ENCODE assay signal across 8 cellular contexts in genomic region chr11:6612008-6612815, GRCh38. TPM values are rescaled to one million over a fixed set of nuclear protein-coding genes. Genes with fewer than 3 reads are reported as not detected.
DNase-seq lines count a peak whose midpoint lies in the region; ATAC-seq and TF ChIP-seq lines count a peak whose summit lies in the region.

Gene TAF10, minus strand, starts transcription at chr11:6612216. Its CDS starts 27 bp downstream, at chr11:6612189.

- WGBS in ectodermal cell, 2 experiments: 0% methylated on average over 74 of the region's 74 CpGs
- 0 to 1% methylated on average over 46 to 74 of the region's 74 CpGs for WGBS in lung, 2 donors

- H3K4me1 ChIP-seq in ectodermal cell (ENCODE audit: control insufficient read depth, insufficient read depth, low read length): peaks cover 5% of the 10 kb centered on the region
- H3K4me1 ChIP-seq in lung (ENCODE audit: control insufficient read depth in 2 of 2, insufficient read depth in 2 of 2, low read length in 2 of 2): peaks cover 0 to 18% of the 10 kb centered on the region in 2 donors

- H3K9me3 ChIP-seq in ectodermal cell (ENCODE audit: control insufficient read depth, low read length) (no peaks in the 10 kb centered on the region), lung (ENCODE audit: control insufficient read depth in 2 of 2, insufficient read depth in 1 of 2, low read length in 1 of 2) (no peaks in the 10 kb centered on the region)

- no peak for TF ChIP-seq CTCF in lung (IDR thresholded peaks at IDR 0.05; ENCODE audit: control extremely low read depth, extremely low read depth)

- H3K36me3 ChIP-seq in ectodermal cell (ENCODE audit: control insufficient read depth, insufficient read depth, low read length) (peaks cover 32% of the 10 kb centered on the region), lung (ENCODE audit: control insufficient read depth in 2 of 2, insufficient read depth in 2 of 2, low read length in 2 of 2) (peaks cover 14 to 58% of the 10 kb centered on the region in 2 donors)

- ATAC-seq in GM19468 (IDR thresholded peaks at IDR 0.05; ENCODE audit: extremely low read depth, unreplicated experiment): peak; percentile 71
- peak; percentile 95 for ATAC-seq in lung (ENCODE audit: insufficient read depth, low FRiP score)

- peak within 1 kb of the TSS; percentile 81 for H3K4me3 ChIP-seq in ectodermal cell (ENCODE audit: insufficient read depth, low read depth, low read length)
- H3K4me3 ChIP-seq in lung: peak within 1 kb of the TSS; percentile 85

- H3K27ac ChIP-seq in ectodermal cell (ENCODE audit: insufficient read depth, low read depth, low read length, poor library complexity, severe bottlenecking): peak within 1 kb of the TSS; percentile 95
- peak within 1 kb of the TSS; percentile 80 to 96 for H3K27ac ChIP-seq in lung (ENCODE audit: low read depth in 1 of 2, low read length in 1 of 2)

- H3K27me3 ChIP-seq in ectodermal cell (ENCODE audit: control insufficient read depth, insufficient read depth, low read length, poor library complexity, severe bottlenecking) (no peaks in the 10 kb centered on the region), lung (ENCODE audit: control insufficient read depth, insufficient read depth) (no peaks in the 10 kb centered on the region)

- DNase-seq in CMK (ENCODE audit: low read depth): peak; percentile 85
- peak; percentile 77 for DNase-seq in HS-27A (ENCODE audit: low read depth)
- DNase-seq in NK-92 (lab: John Stamatoyannopoulos, UW; ENCODE audit: unreplicated experiment): peak; percentile 68
- DNase-seq in activated CD8-positive, alpha-beta memory T cell treated with anti-CD3 and anti-CD28 coated beads for 1 hour (ENCODE audit: extremely low read depth in 1 of 2, low read depth in 1 of 2): peak; percentile 92 to 95
- peak; percentile 97 for DNase-seq in lung (ENCODE audit: low spot score)
- peak; percentile 84 to 96 (median 92) for DNase-seq in stimulated activated CD4-positive, alpha-beta T cell treated with anti-CD3 and anti-CD28 coated beads, TNF-alpha, amount 100 ng/mL, for 24 hours (ENCODE audit: low read depth in 3 of 3)

RNA-seq across cellular contexts. Expression of gene TAF10, which starts in this region (rescaled TPM):
- polyA plus RNA-seq in ectodermal cell (2013, experiment 1 of 4): 195 TPM
- polyA plus RNA-seq in ectodermal cell (2013, experiment 2 of 4): 211 TPM
- 209 TPM for polyA plus RNA-seq in ectodermal cell (2013, experiment 3 of 4)
- polyA plus RNA-seq in ectodermal cell (2013, experiment 4 of 4): 246 TPM
- 100 to 1,000 TPM in 1 of 2 donors, 10 to 100 TPM in 1; 23.9 to 149 TPM for total RNA-seq in lung
- 100 to 1,000 TPM; 108 to 126 TPM for polyA plus RNA-seq in lung

Comparison
In these comparisons a context has a peak if more than half of its experiments do, and no peak if none do; other contexts are left out.
1. Peak in every context shown above with its lines: DNase-seq, ATAC-seq, H3K4me3 ChIP-seq and H3K27ac ChIP-seq.